ENCODE assay signal across 8 cellular contexts in genomic region chr2:219509780-219510511, GRCh38. TPM values are rescaled to one million over a fixed set of nuclear protein-coding genes. Genes with fewer than 3 reads are reported as not detected.
A peak's percentile ranks its signal among the peaks of the same experiment; 100 is the strongest.
DNase-seq lines count a peak whose midpoint lies in the region; ATAC-seq and TF ChIP-seq lines count a peak whose summit lies in the region.

No MANE protein-coding gene starts in this region.

- intact Hi-C loops in vagina (cut with DNase I) = no loop called here

- H3K27me3 Mint-ChIP-seq in activated T-cell treated with anti-CD3 and anti-CD28 coated beads, Interleukin-2, amount 50 U/mL, for 72 hours (ENCODE audit: low read depth) = peaks cover 48% of the 10 kb centered on the region
- peaks cover 32% of the 10 kb centered on the region for H3K27me3 Mint-ChIP-seq in neural crest cell (ENCODE audit: low read depth)

- no peaks in the 10 kb centered on the region for H3K9me3 ChIP-seq in vagina

- no peaks in the 10 kb centered on the region for H3K27me3 ChIP-seq in vagina

- in situ Hi-C loops in ACHN (cut with HindIII; ENCODE audit: low pct_ligation_motif_present, low pct_unique_long_range_greater_than_20kb, low sequenced_read_pairs) = no loop called here

- peaks cover 0 to 2% of the 10 kb centered on the region in 2 donors for H3K36me3 Mint-ChIP-seq in activated T-cell treated with anti-CD3 and anti-CD28 coated beads, Interleukin-2, amount 50 U/mL, for 72 hours (ENCODE audit: insufficient read depth in 2 of 2)
- H3K36me3 Mint-ChIP-seq in neural crest cell (ENCODE audit: low read depth) = no peaks in the 10 kb centered on the region

- H3K4me1 ChIP-seq in vagina = peaks cover 27% of the 10 kb centered on the region

- peaks cover 0 to 20% of the 10 kb centered on the region in 2 donors for H3K36me3 ChIP-seq in vagina

- H3K27ac ChIP-seq in vagina = peak overlapping the region; percentile 24

- TF ChIP-seq POLR2A in vagina (IDR thresholded peaks at IDR 0.05) = no peak

- TF ChIP-seq CTCF in fibroblast of pulmonary artery (IDR thresholded peaks at IDR 0.05; ENCODE audit: low read length, missing control alignments) (peak; percentile 79), neural crest cell (conservative IDR thresholded peaks at IDR 0.05) (peak; percentile 70), vagina (IDR thresholded peaks at IDR 0.05) (peak in 2 of 3 experiments; percentile 37 to 44)

- DNase-seq in ACHN = peak; percentile 75
- DNase-seq in OCI-M1 (lab: John Stamatoyannopoulos, UW) = peak; percentile 98
- peak; percentile 64 to 70 for DNase-seq in activated T-cell treated with anti-CD3 and anti-CD28 coated beads, Interleukin-2, amount 50 U/mL, for 72 hours
- peak; percentile 50 for DNase-seq in fibroblast of pulmonary artery (ENCODE audit: low read depth)
- peak; percentile 67 for DNase-seq in neural crest cell (ENCODE audit: low read depth, low spot score)
- DNase-seq in vagina (ENCODE audit: extremely low spot score in 2 of 2) = no peak

- no peak overlapping the region for H3K27ac Mint-ChIP-seq in activated T-cell treated with anti-CD3 and anti-CD28 coated beads, Interleukin-2, amount 50 U/mL, for 72 hours
- peak overlapping the region; percentile 81 for H3K27ac Mint-ChIP-seq in neural crest cell (ENCODE audit: unreplicated experiment)

- no peaks in the 10 kb centered on the region for H3K9me3 Mint-ChIP-seq in activated T-cell treated with anti-CD3 and anti-CD28 coated beads, Interleukin-2, amount 50 U/mL, for 72 hours
- no peaks in the 10 kb centered on the region for H3K9me3 Mint-ChIP-seq in neural crest cell

- H3K4me3 Mint-ChIP-seq in activated T-cell treated with anti-CD3 and anti-CD28 coated beads, Interleukin-2, amount 50 U/mL, for 72 hours = peak overlapping the region; percentile 50 to 51
- peak overlapping the region; percentile 84 for H3K4me3 Mint-ChIP-seq in neural crest cell

- ATAC-seq in GM18502 (IDR thresholded peaks at IDR 0.05; ENCODE audit: poor library complexity, unreplicated experiment) (peak; percentile 72), HG03354 (IDR thresholded peaks at IDR 0.05; ENCODE audit: poor library complexity, severe bottlenecking, unreplicated experiment) (peak; percentile 61)
- ATAC-seq in activated T-cell treated with anti-CD3 and anti-CD28 coated beads, Interleukin-2, amount 50 U/mL, for 72 hours (replicated peaks in 1 of 2) = peak; percentile 86

- H3K4me3 ChIP-seq in fibroblast of pulmonary artery (replicated peaks; ENCODE audit: low read depth, low read length) (peak overlapping the region; percentile 42), vagina (peak overlapping the region; percentile 28 to 41)

- peaks cover 23% of the 10 kb centered on the region for H3K4me1 Mint-ChIP-seq in activated T-cell treated with anti-CD3 and anti-CD28 coated beads, Interleukin-2, amount 50 U/mL, for 72 hours (ENCODE audit: low read depth)
- peaks cover 45% of the 10 kb centered on the region for H3K4me1 Mint-ChIP-seq in neural crest cell

RNA-seq across cellular contexts. Expression of gene ASIC4, which starts 4.3 kb away (rescaled TPM):
- under 1 TPM; 0.19 to 0.30 TPM for total RNA-seq in activated T-cell treated with anti-CD3 and anti-CD28 coated beads, Interleukin-2, amount 50 U/mL, for 72 hours
- total RNA-seq in neural crest cell (1.0 and 1.5 TPM in 2 replicates), vagina (not detected)

RNA-seq across cellular contexts. Expression of gene GMPPA, which starts 11.3 kb away (rescaled TPM):
- 10 to 100 TPM; 39.4 to 47.3 TPM for total RNA-seq in activated T-cell treated with anti-CD3 and anti-CD28 coated beads, Interleukin-2, amount 50 U/mL, for 72 hours
- total RNA-seq in neural crest cell = 24.3 and 26.1 TPM in 2 replicates
- 35.4 TPM for total RNA-seq in vagina

RNA-seq across cellular contexts. Expression of gene CHPF, which starts 33.7 kb away (rescaled TPM):
- 10 to 100 TPM; 24.7 to 25.5 TPM for total RNA-seq in activated T-cell treated with anti-CD3 and anti-CD28 coated beads, Interleukin-2, amount 50 U/mL, for 72 hours
- total RNA-seq in neural crest cell (27.0 and 30.0 TPM in 2 replicates), vagina (41.5 TPM)

RNA-seq across cellular contexts. Expression of gene TMEM198, which starts 33.9 kb away (rescaled TPM):
- 1 to 10 TPM; 4.5 to 5.3 TPM for total RNA-seq in activated T-cell treated with anti-CD3 and anti-CD28 coated beads, Interleukin-2, amount 50 U/mL, for 72 hours
- total RNA-seq in neural crest cell (15.7 and 16.4 TPM in 2 replicates), vagina (1.5 TPM)

Comparison
In these comparisons a context has a peak if more than half of its experiments do, and no peak if none do; other contexts are left out.
1. DNase-seq: peak in ACHN (single experiment), OCI-M1 (single experiment), activated T-cell treated with anti-CD3 and anti-CD28 coated beads, Interleukin-2, amount 50 U/mL, for 72 hours (2 of 2), fibroblast of pulmonary artery (single experiment) and neural crest cell (single experiment); none in vagina (0 of 2).
2. Peak in every context shown above with its lines, with median percentiles within 50 percentile points of each other: ATAC-seq and CTCF ChIP-seq.